29 cellular contexts compared by ENCODE assay signal in the genomic region with DNA sequence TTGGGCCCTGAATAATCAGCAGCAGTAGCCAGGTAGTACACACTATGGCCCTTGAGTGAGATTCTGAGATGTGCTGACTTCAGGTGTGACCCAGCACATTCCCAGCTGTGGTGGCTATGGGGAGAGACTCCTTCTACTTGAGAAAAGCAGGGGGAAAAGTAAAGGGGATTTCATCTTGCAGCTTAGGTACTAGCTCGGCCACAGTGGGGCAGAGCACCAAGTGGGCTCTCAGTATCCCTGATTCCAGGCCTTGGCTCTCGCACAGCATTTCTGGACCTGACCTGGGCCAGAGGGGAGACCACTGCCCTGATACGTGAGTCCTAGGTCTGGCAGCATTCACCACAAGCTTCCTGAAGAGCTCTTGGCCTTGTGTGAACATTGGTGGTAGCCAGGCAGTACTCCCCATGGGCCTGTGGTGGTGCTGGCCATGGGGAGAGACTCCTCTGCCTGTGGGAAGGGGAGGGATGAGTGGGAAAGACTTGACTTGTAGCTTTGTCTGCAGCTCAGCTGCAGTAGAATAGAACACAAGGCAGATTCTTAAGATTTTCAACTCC. TPM values are rescaled to one million over a fixed set of nuclear protein-coding genes. Genes with fewer than 3 reads are reported as not detected.
"Had no signal": no experiment of that assay in that cellular context is flagged by ENCODE, and none has a peak within 500 bp of the region (broad histone marks: within the 10 kb centered on the region; RNA-seq: fewer than 3 reads in every experiment).

No MANE protein-coding gene starts in this region.

- H3K36me3 Mint-ChIP-seq: activated naive CD4-positive, alpha-beta T cell treated with anti-CD3 and anti-CD28 coated beads, Interleukin-2, amount 10 ng/mL, durations not matched to agents 7 days and 5 days; activated naive CD8-positive, alpha-beta T cell treated with anti-CD3 and anti-CD28 coated beads, Interleukin-2, amount 10 ng/mL, durations not matched to agents 7 days and 5 days; brain; T-cell had no signal

- H3K4me3 Mint-ChIP-seq: activated B cell treated with CpG ODN at 0.5 μM for 24 hours; activated CD4-positive, alpha-beta memory T cell treated with anti-CD3 and anti-CD28 coated beads, Interleukin-2, amount 10 ng/mL, durations not matched to agents 7 days and 5 days; activated CD4-positive, alpha-beta T cell treated with anti-CD3 and anti-CD28 coated beads, Interleukin-2, amount 10 ng/mL, durations not matched to agents 7 days and 5 days; activated naive CD4-positive, alpha-beta T cell treated with anti-CD3 and anti-CD28 coated beads, Interleukin-2, amount 10 ng/mL, durations not matched to agents 7 days and 5 days; activated naive CD8-positive, alpha-beta T cell treated with anti-CD3 and anti-CD28 coated beads, Interleukin-2, amount 10 ng/mL, durations not matched to agents 7 days and 5 days; activated T-cell treated with anti-CD3 and anti-CD28 coated beads, Interleukin-2, amount 50 U/mL, for 24 hours; activated T-cell treated with anti-CD3 and anti-CD28 coated beads, Interleukin-2, amount 50 U/mL, for 72 hours; brain; T-cell; T-helper 1 cell treated with Interleukin-12 subunit alpha and Interleukin-12 subunit beta and Interleukin-4 antibody, amounts not matched to agents 30 μg/mL and 1 μg/mL, for 36 hours; T-helper 2 cell treated with Interferon-gamma antibody and Interleukin-4, amounts not matched to agents 5 μg/mL and 100 μg/mL, for 36 hours had no signal

- DNase-seq: activated B cell treated with CpG ODN at 0.5 μM for 24 hours; activated CD4-positive, alpha-beta memory T cell treated with anti-CD3 and anti-CD28 coated beads, Interleukin-2, amount 10 ng/mL, durations not matched to agents 7 days and 5 days; activated CD4-positive, alpha-beta T cell treated with anti-CD3 and anti-CD28 coated beads, Interleukin-2, amount 10 ng/mL, durations not matched to agents 7 days and 5 days; activated CD4-positive, alpha-beta T cell treated with anti-CD3 and anti-CD28 coated beads, Interleukin-2, amount 50 U/mL, for 4 hours; activated CD8-positive, alpha-beta memory T cell treated with anti-CD3 and anti-CD28 coated beads, Interleukin-2, amount 50 U/mL, for 48 hours; activated gamma-delta T cell; activated naive CD4-positive, alpha-beta T cell; activated naive CD4-positive, alpha-beta T cell treated with anti-CD3 and anti-CD28 coated beads, Interleukin-2, amount 10 ng/mL, durations not matched to agents 7 days and 5 days; activated naive CD8-positive, alpha-beta T cell treated with anti-CD3 and anti-CD28 coated beads, Interleukin-2, amount 10 ng/mL, durations not matched to agents 7 days and 5 days; activated T-cell treated with anti-CD3 and anti-CD28 coated beads for 4 hours; activated T-cell treated with anti-CD3 and anti-CD28 coated beads, Interleukin-2, amount 50 U/mL, for 24 hours; activated T-cell treated with anti-CD3 and anti-CD28 coated beads, Interleukin-2, amount 50 U/mL, for 72 hours; central memory CD4-positive, alpha-beta T cell; cerebellar nuclear complex; colonic mucosa; effector CD8-positive, alpha-beta T cell; foreskin fibroblast; T-cell; T1000; WERI-Rb-1 had no signal

- H3K27ac ChIP-seq: ascending aorta, breast epithelium, cardiac muscle cell, colonic mucosa, WERI-Rb-1 had no signal

- H3K27ac Mint-ChIP-seq: activated B cell treated with CpG ODN at 0.5 μM for 24 hours; activated CD4-positive, alpha-beta memory T cell treated with anti-CD3 and anti-CD28 coated beads, Interleukin-2, amount 10 ng/mL, durations not matched to agents 7 days and 5 days; activated CD4-positive, alpha-beta T cell treated with anti-CD3 and anti-CD28 coated beads, Interleukin-2, amount 10 ng/mL, durations not matched to agents 7 days and 5 days; activated naive CD4-positive, alpha-beta T cell treated with anti-CD3 and anti-CD28 coated beads, Interleukin-2, amount 10 ng/mL, durations not matched to agents 7 days and 5 days; activated naive CD8-positive, alpha-beta T cell treated with anti-CD3 and anti-CD28 coated beads, Interleukin-2, amount 10 ng/mL, durations not matched to agents 7 days and 5 days; activated T-cell treated with anti-CD3 and anti-CD28 coated beads, Interleukin-2, amount 50 U/mL, for 24 hours; activated T-cell treated with anti-CD3 and anti-CD28 coated beads, Interleukin-2, amount 50 U/mL, for 72 hours; brain; T-cell; T-helper 1 cell treated with Interleukin-12 subunit alpha and Interleukin-12 subunit beta and Interleukin-4 antibody, amounts not matched to agents 30 μg/mL and 1 μg/mL, for 36 hours; T-helper 2 cell treated with Interferon-gamma antibody and Interleukin-4, amounts not matched to agents 5 μg/mL and 100 μg/mL, for 36 hours had no signal

- H3K9me3 Mint-ChIP-seq: activated B cell treated with CpG ODN at 0.5 μM for 24 hours; activated naive CD4-positive, alpha-beta T cell treated with anti-CD3 and anti-CD28 coated beads, Interleukin-2, amount 10 ng/mL, durations not matched to agents 7 days and 5 days had no signal

- ATAC-seq: activated CD4-positive, CD25-positive, alpha-beta regulatory T cell treated with anti-CD3 and anti-CD28 coated beads, Interleukin-2, amount 50 U/mL, for 24 hours; activated naive CD4-positive, alpha-beta T cell treated with anti-CD3 and anti-CD28 coated beads, Interleukin-2, amount 50 U/mL, for 72 hours; activated T-cell treated with anti-CD3 and anti-CD28 coated beads, Interleukin-2, amount 50 U/mL, for 72 hours; esophagus mucosa; T-cell had no signal

- H3K36me3 ChIP-seq: ascending aorta, breast epithelium, cardiac muscle cell, colonic mucosa, WERI-Rb-1 had no signal

- H3K4me1 Mint-ChIP-seq: activated naive CD4-positive, alpha-beta T cell treated with anti-CD3 and anti-CD28 coated beads, Interleukin-2, amount 10 ng/mL, durations not matched to agents 7 days and 5 days; brain; T-cell had no signal

- H3K27me3 ChIP-seq: ascending aorta, breast epithelium, cardiac muscle cell, colonic mucosa had no signal

- H3K27me3 Mint-ChIP-seq: activated B cell treated with CpG ODN at 0.5 μM for 24 hours had no signal

- H3K4me3 ChIP-seq: ascending aorta, breast epithelium, cardiac muscle cell, colonic mucosa had no signal

- H3K9me3 ChIP-seq: ascending aorta, breast epithelium, colonic mucosa had no signal

- H3K4me1 ChIP-seq: ascending aorta, breast epithelium, colonic mucosa had no signal

RNA-seq across cellular contexts. Expression of a gene that starts 27.6 kb away (rescaled TPM):
- total RNA-seq: activated CD4-positive, alpha-beta T cell treated with anti-CD3 and anti-CD28 coated beads, Interleukin-2, amount 10 ng/mL, durations not matched to agents 7 days and 5 days had no signal
- polyA plus RNA-seq: cardiac muscle cell had no signal
